Comparison of ENCODE assay signal across 1 cellular context in the genomic region with DNA sequence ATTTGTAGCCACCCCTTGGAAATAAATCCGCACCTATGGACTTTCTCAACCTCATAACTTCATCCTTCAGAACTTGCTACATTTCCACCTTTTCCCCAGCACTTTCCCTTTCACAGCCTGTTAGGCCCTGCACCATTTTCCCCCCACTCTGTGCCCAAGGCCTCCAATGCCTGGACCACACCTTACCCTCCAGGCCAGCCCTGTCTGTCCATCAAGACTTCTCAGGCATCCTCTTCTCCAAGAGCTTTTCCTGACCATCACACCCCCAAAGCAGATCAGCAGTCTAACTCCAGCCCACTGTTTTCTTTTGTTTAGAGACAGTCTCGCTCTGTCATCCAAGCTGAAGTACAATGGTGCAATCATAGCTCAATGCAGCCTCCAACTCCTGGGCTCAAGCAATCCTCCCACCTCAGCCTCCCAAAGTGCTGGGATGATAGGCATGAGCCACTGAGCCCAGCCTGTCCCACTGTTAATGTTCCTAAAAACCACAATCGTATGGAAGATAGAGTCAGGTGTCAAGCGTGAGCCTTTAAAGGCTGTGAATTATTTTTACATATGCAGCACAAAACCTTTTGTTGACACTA.
TF ChIP-seq lines count a peak whose summit lies in the region.

No MANE protein-coding gene starts in this region.

TF ChIP-seq in HEK293, 187 proteins besides CTCF, POLR2A, EP300 and RAD21 (continued from another document):
- TF ChIP-seq, protein P1, sequence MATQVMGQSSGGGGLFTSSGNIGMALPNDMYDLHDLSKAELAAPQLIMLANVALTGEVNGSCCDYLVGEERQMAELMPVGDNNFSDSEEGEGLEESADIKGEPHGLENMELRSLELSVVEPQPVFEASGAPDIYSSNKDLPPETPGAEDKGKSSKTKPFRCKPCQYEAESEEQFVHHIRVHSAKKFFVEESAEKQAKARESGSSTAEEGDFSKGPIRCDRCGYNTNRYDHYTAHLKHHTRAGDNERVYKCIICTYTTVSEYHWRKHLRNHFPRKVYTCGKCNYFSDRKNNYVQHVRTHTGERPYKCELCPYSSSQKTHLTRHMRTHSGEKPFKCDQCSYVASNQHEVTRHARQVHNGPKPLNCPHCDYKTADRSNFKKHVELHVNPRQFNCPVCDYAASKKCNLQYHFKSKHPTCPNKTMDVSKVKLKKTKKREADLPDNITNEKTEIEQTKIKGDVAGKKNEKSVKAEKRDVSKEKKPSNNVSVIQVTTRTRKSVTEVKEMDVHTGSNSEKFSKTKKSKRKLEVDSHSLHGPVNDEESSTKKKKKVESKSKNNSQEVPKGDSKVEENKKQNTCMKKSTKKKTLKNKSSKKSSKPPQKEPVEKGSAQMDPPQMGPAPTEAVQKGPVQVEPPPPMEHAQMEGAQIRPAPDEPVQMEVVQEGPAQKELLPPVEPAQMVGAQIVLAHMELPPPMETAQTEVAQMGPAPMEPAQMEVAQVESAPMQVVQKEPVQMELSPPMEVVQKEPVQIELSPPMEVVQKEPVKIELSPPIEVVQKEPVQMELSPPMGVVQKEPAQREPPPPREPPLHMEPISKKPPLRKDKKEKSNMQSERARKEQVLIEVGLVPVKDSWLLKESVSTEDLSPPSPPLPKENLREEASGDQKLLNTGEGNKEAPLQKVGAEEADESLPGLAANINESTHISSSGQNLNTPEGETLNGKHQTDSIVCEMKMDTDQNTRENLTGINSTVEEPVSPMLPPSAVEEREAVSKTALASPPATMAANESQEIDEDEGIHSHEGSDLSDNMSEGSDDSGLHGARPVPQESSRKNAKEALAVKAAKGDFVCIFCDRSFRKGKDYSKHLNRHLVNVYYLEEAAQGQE (tag by site-specific recombination; IDR thresholded peaks at IDR 0.05): no peak
